ENCODE assay signal across 18 cellular contexts in genomic region chrX:1086444-1087409, GRCh38.
A peak's percentile ranks its signal among the peaks of the same experiment; 100 is the strongest.
DNase-seq lines count a peak whose midpoint lies in the region; ATAC-seq, FAIRE-seq and TF ChIP-seq lines count a peak whose summit lies in the region.
"Had no signal": no experiment of that assay in that cellular context is flagged by ENCODE, and none has a peak within 500 bp of the region (broad histone marks: within the 10 kb centered on the region; RNA-seq: fewer than 3 reads in every experiment).

No MANE protein-coding gene starts in this region.

- ATAC-seq in activated T-cell treated with anti-CD3 and anti-CD28 coated beads, Interleukin-2, amount 50 U/mL, for 72 hours (replicated peaks in 1 of 2) = peak; percentile 71 to 77
- peak; percentile 26 for ATAC-seq in stimulated activated effector memory CD8-positive, alpha-beta T cell treated with anti-CD3 and anti-CD28 coated beads, Interleukin-12 subunit alpha, Interleukin-12 subunit beta, amount 100 ng/mL, for 72 hours
- no peak for ATAC-seq in SK-N-SH treated with all-trans-retinoic acid at 6 μM for 48 hours

- no peaks in the 10 kb centered on the region for H3K27me3 ChIP-seq in bronchial epithelial cell (ENCODE audit: control insufficient read depth, insufficient read depth, low read length)

- no peak for TF ChIP-seq CTCF in bronchial epithelial cell (IDR thresholded peaks at IDR 0.05; ENCODE audit: insufficient read depth, low read length, severe bottlenecking)

- H3K36me3 Mint-ChIP-seq in activated T-cell treated with anti-CD3 and anti-CD28 coated beads, Interleukin-2, amount 50 U/mL, for 72 hours (ENCODE audit: insufficient read depth in 2 of 2) = peaks cover 3 to 6% of the 10 kb centered on the region in 2 donors
- H3K36me3 Mint-ChIP-seq in stimulated activated effector memory CD8-positive, alpha-beta T cell treated with anti-CD3 and anti-CD28 coated beads, Interleukin-12 subunit alpha, Interleukin-12 subunit beta, amount 100 ng/mL, for 72 hours = no peaks in the 10 kb centered on the region
- H3K36me3 Mint-ChIP-seq: activated CD4-positive, alpha-beta memory T cell treated with anti-CD3 and anti-CD28 coated beads for 36 hours had no signal

- no peak for FAIRE-seq in HTR-8/SVneo (lab: Jason Lieb, UNC)
- no peak for FAIRE-seq in bronchial epithelial cell (lab: Jason Lieb, UNC)
- FAIRE-seq: TTC549 had no signal

- H3K4me1 Mint-ChIP-seq in activated T-cell treated with anti-CD3 and anti-CD28 coated beads, Interleukin-2, amount 50 U/mL, for 72 hours (ENCODE audit: low read depth) = no peaks in the 10 kb centered on the region
- H3K4me1 Mint-ChIP-seq in stimulated activated effector memory CD8-positive, alpha-beta T cell treated with anti-CD3 and anti-CD28 coated beads, Interleukin-12 subunit alpha, Interleukin-12 subunit beta, amount 100 ng/mL, for 72 hours = no peaks in the 10 kb centered on the region
- H3K4me1 Mint-ChIP-seq: central memory CD8-positive, alpha-beta T cell had no signal

- peaks cover 21 to 22% of the 10 kb centered on the region in 2 donors for H3K9me3 Mint-ChIP-seq in activated T-cell treated with anti-CD3 and anti-CD28 coated beads, Interleukin-2, amount 50 U/mL, for 72 hours
- H3K9me3 Mint-ChIP-seq in stimulated activated effector memory CD8-positive, alpha-beta T cell treated with anti-CD3 and anti-CD28 coated beads, Interleukin-12 subunit alpha, Interleukin-12 subunit beta, amount 100 ng/mL, for 72 hours = peaks cover 22% of the 10 kb centered on the region
- H3K9me3 Mint-ChIP-seq: endodermal cell had no signal

- H3K27me3 Mint-ChIP-seq in activated T-cell treated with anti-CD3 and anti-CD28 coated beads, Interleukin-2, amount 50 U/mL, for 72 hours (ENCODE audit: low read depth) = peaks cover 11% of the 10 kb centered on the region

- peak in 1 of 2 donors; percentile 20 for DNase-seq in activated T-cell treated with anti-CD3 and anti-CD28 coated beads, Interleukin-2, amount 50 U/mL, for 72 hours
- no peak for DNase-seq in activated T-cell treated with anti-CD3 and anti-CD28 coated beads for 4 hours
- peak; percentile 39 for DNase-seq in HTR-8/SVneo (ENCODE audit: insufficient read length, low spot score)
- peak; percentile 16 for DNase-seq in bronchial epithelial cell (ENCODE audit: low read depth)
- DNase-seq in stimulated activated effector memory CD8-positive, alpha-beta T cell treated with anti-CD3 and anti-CD28 coated beads, Interleukin-12 subunit alpha, Interleukin-12 subunit beta, amount 100 ng/mL, for 72 hours (ENCODE audit: low spot score in 2 of 2) = no peak
- no peak for DNase-seq in NCI-H2196 (lab: John Stamatoyannopoulos, UW; ENCODE audit: unreplicated experiment)
- no peak for DNase-seq in DMS 273 treated with DMSO at 0.1 percent for 48 hours (lab: John Stamatoyannopoulos, UW)
- DNase-seq: activated CD4-positive, alpha-beta memory T cell treated with anti-CD3 and anti-CD28 coated beads for 36 hours; CD4-positive, alpha-beta T cell; endodermal cell; hippocampal formation; mesenchymal stem cell; NCI-H526 treated with DMSO at 0.1 percent for 48 hours; stimulated activated CD4-positive, alpha-beta T cell treated with anti-CD3 and anti-CD28 coated beads, Interleukin-15, amount 100 ng/mL, for 24 hours had no signal

- no peaks in the 10 kb centered on the region for H3K36me3 ChIP-seq in bronchial epithelial cell (ENCODE audit: control insufficient read depth, insufficient read depth, low read length)

- no peak overlapping the region for H3K27ac Mint-ChIP-seq in activated T-cell treated with anti-CD3 and anti-CD28 coated beads, Interleukin-2, amount 50 U/mL, for 72 hours
- no peak overlapping the region for H3K27ac Mint-ChIP-seq in stimulated activated effector memory CD8-positive, alpha-beta T cell treated with anti-CD3 and anti-CD28 coated beads, Interleukin-12 subunit alpha, Interleukin-12 subunit beta, amount 100 ng/mL, for 72 hours
- H3K27ac Mint-ChIP-seq: activated CD4-positive, alpha-beta memory T cell treated with anti-CD3 and anti-CD28 coated beads for 36 hours; CD4-positive, alpha-beta T cell; endodermal cell had no signal

- H3K4me3 Mint-ChIP-seq in activated T-cell treated with anti-CD3 and anti-CD28 coated beads, Interleukin-2, amount 50 U/mL, for 72 hours = no peak overlapping the region
- H3K4me3 Mint-ChIP-seq in stimulated activated effector memory CD8-positive, alpha-beta T cell treated with anti-CD3 and anti-CD28 coated beads, Interleukin-12 subunit alpha, Interleukin-12 subunit beta, amount 100 ng/mL, for 72 hours = no peak overlapping the region
- H3K4me3 Mint-ChIP-seq: activated CD4-positive, alpha-beta memory T cell treated with anti-CD3 and anti-CD28 coated beads for 36 hours; CD4-positive, alpha-beta T cell; central memory CD8-positive, alpha-beta T cell; endodermal cell had no signal

- no peak overlapping the region for H3K4me3 ChIP-seq in bronchial epithelial cell (ENCODE audit: low read depth, low read length)
- H3K4me3 ChIP-seq: SK-N-MC had no signal

TF ChIP-seq in SK-N-SH treated with all-trans-retinoic acid at 6 μM for 48 hours, 23 proteins besides CTCF, POLR2A, EP300 and RAD21:
- TF ChIP-seq BACH2 (CRISPR knock-in tag; IDR thresholded peaks at IDR 0.05; ENCODE audit: borderline replicate concordance) (no peak), OSR1 (CRISPR knock-in tag; IDR thresholded peaks at IDR 0.05) (no peak), ZFP3 (CRISPR knock-in tag; IDR thresholded peaks at IDR 0.05) (no peak), TSHZ2 (CRISPR knock-in tag; IDR thresholded peaks at IDR 0.05) (no peak), CSRNP3 (CRISPR knock-in tag; IDR thresholded peaks at IDR 0.05) (no peak), ZNF8 (CRISPR knock-in tag; IDR thresholded peaks at IDR 0.05) (no peak), ARNTL (CRISPR knock-in tag; IDR thresholded peaks at IDR 0.05; ENCODE audit: borderline replicate concordance, low read depth) (no peak), ISL1 (CRISPR knock-in tag; IDR thresholded peaks at IDR 0.05) (no peak), ESRRG (CRISPR knock-in tag; IDR thresholded peaks at IDR 0.05) (no peak), TOX (CRISPR knock-in tag; IDR thresholded peaks at IDR 0.05; ENCODE audit: borderline replicate concordance) (no peak), SNAI2 (CRISPR knock-in tag; IDR thresholded peaks at IDR 0.05) (no peak), GLIS3 (CRISPR knock-in tag; IDR thresholded peaks at IDR 0.05) (no peak), PPARA (CRISPR knock-in tag; IDR thresholded peaks at IDR 0.05; ENCODE audit: borderline replicate concordance) (no peak), ZC3H10 (CRISPR knock-in tag; IDR thresholded peaks at IDR 0.05) (no peak)

Comparison
In these comparisons a context has a peak if more than half of its experiments do, and no peak if none do; other contexts are left out.
1. DNase-seq: peak in HTR-8/SVneo (single experiment) and bronchial epithelial cell (single experiment); none in activated T-cell treated with anti-CD3 and anti-CD28 coated beads for 4 hours (single experiment), stimulated activated effector memory CD8-positive, alpha-beta T cell treated with anti-CD3 and anti-CD28 coated beads, Interleukin-12 subunit alpha, Interleukin-12 subunit beta, amount 100 ng/mL, for 72 hours (0 of 2), NCI-H2196 (single experiment) and DMS 273 treated with DMSO at 0.1 percent for 48 hours (single experiment).